In the genomic region with DNA sequence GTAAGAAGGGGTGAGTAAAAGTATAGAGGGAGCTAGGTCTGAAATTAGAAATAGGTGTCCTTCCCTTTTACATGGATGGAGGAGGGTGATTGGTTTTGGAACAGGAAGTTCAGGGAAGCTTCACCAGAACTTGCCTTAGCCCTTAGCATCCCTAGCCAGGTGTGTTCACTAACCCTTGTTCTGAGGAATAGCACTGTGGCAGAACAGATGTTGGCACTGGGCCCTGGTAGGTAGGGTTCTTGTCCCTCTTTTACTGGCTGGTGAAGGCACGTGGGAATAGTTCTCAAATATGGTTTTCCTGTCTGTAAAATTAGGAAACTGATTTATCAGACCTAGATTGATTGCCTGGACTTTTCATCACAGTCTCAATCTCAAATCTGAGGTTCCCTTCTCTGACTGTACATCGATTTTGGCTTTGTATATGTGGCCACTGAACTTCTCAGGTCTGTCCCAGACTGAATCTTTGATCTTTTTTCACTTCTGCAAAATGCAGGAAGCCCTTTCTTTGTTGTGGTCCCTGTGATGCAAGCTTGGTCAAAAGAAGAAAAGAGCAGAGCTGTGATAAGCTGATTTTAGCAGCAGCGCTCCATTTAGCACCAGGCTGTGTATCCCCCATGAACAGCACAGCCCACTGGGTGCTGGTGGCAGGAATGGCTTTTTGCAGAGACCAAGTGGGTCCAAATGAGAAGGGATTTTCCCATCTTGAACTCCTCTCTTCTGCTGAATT, we compare ENCODE assay signal across 9 cellular contexts.
DNase-seq lines count a peak whose midpoint lies in the region; ATAC-seq and TF ChIP-seq lines count a peak whose summit lies in the region.
"Had no signal": no experiment of that assay in that cellular context is flagged by ENCODE, and none has a peak within 500 bp of the region (broad histone marks: within the 10 kb centered on the region; RNA-seq: fewer than 3 reads in every experiment).

No MANE protein-coding gene starts in this region.

- no peaks in the 10 kb centered on the region for H3K36me3 ChIP-seq in Caco-2 (ENCODE audit: control insufficient read depth, insufficient read depth, low read length)

- peak; percentile 88 for ATAC-seq in GM18858 (IDR thresholded peaks at IDR 0.05; ENCODE audit: unreplicated experiment)
- peak; percentile 93 for ATAC-seq in GM21619 (IDR thresholded peaks at IDR 0.05; ENCODE audit: unreplicated experiment)
- ATAC-seq in HG03520 (IDR thresholded peaks at IDR 0.05; ENCODE audit: unreplicated experiment): peak; percentile 87

- no TSS peak for BruUV-seq in Caco-2 (replicated peaks; lab: Mats Ljungman, UMichigan)

- CTCF ChIA-PET in Caco-2 (lab: Charles Lee): no interaction called here

- peaks cover 0 to under 1% (median 0%) of the 10 kb centered on the region in 6 donors for H3K9me3 Mint-ChIP-seq in immature natural killer cell
- no peaks in the 10 kb centered on the region for H3K9me3 Mint-ChIP-seq in Caco-2 (ENCODE audit: unreplicated experiment)

- H3K27ac Mint-ChIP-seq in immature natural killer cell: no peak overlapping the region
- no peak overlapping the region for H3K27ac Mint-ChIP-seq in Caco-2 (ENCODE audit: unreplicated experiment)

- H3K27me3 ChIP-seq in Caco-2 (replicated peaks; ENCODE audit: control insufficient read depth, insufficient read depth, low read length): no peaks in the 10 kb centered on the region

- H3K4me1 ChIP-seq in Caco-2: no peaks in the 10 kb centered on the region

- H3K4me1 Mint-ChIP-seq in immature natural killer cell: peaks cover 0 to 13% of the 10 kb centered on the region in 2 donors
- no peaks in the 10 kb centered on the region for H3K4me1 Mint-ChIP-seq in Caco-2 (ENCODE audit: low read depth, unreplicated experiment)

- H3K4me3 Mint-ChIP-seq in immature natural killer cell: no peak overlapping the region
- no peak overlapping the region for H3K4me3 Mint-ChIP-seq in Caco-2 (ENCODE audit: unreplicated experiment)

- intact Hi-C loops in Caco-2 (cut with micrococcal nuclease; ENCODE audit: unreplicated experiment) (no loop called here), posterior cingulate gyrus (cut with DNase I) (no loop called here)

- H3K27me3 Mint-ChIP-seq in immature natural killer cell (ENCODE audit: low read depth in 3 of 3) (no peaks in the 10 kb centered on the region), Caco-2 (ENCODE audit: insufficient read depth, unreplicated experiment) (no peaks in the 10 kb centered on the region)

- H3K4me3 ChIP-seq in Caco-2 (ENCODE audit: low read depth, low read length): no peak overlapping the region

- DNase-seq in immature natural killer cell (peak; percentile 15 to 31 (median 21)), Caco-2 (no peak), posterior cingulate gyrus (no peak), NCI-H2196 (lab: John Stamatoyannopoulos, UW; ENCODE audit: unreplicated experiment) (no peak)
- no peak for DNase-seq in NK-92 treated with Interleukin-12 subunit alpha and Interleukin-12 subunit beta, amount 100 ng/mL, for 24 hours (lab: John Stamatoyannopoulos, UW)
- DNase-seq: retina had no signal

- H3K36me3 Mint-ChIP-seq in immature natural killer cell (no peaks in the 10 kb centered on the region), Caco-2 (ENCODE audit: insufficient read depth, unreplicated experiment) (no peaks in the 10 kb centered on the region)

- no peaks in the 10 kb centered on the region for H3K9me3 ChIP-seq in Caco-2

- POLR2A ChIA-PET in Caco-2 (lab: Charles Lee): no interaction called here

- TF ChIP-seq CTCF in Caco-2 (IDR thresholded peaks at IDR 0.05; ENCODE audit: insufficient read depth in 1 of 2, low read depth in 1 of 2, low read length in 1 of 2, severe bottlenecking in 1 of 2, unreplicated experiment in 1 of 2): no peak

Comparison
In these comparisons a context has a peak if more than half of its experiments do, and no peak if none do; other contexts are left out.
1. DNase-seq: peak in immature natural killer cell (3 of 3); none in Caco-2 (0 of 2), posterior cingulate gyrus (0 of 10), NCI-H2196 (single experiment) and NK-92 treated with Interleukin-12 subunit alpha and Interleukin-12 subunit beta, amount 100 ng/mL, for 24 hours (single experiment).
2. Peak in every context shown above with its lines, with median percentiles within 50 percentile points of each other: ATAC-seq.